ENCODE assay signal across 8 cellular contexts in the genomic region with DNA sequence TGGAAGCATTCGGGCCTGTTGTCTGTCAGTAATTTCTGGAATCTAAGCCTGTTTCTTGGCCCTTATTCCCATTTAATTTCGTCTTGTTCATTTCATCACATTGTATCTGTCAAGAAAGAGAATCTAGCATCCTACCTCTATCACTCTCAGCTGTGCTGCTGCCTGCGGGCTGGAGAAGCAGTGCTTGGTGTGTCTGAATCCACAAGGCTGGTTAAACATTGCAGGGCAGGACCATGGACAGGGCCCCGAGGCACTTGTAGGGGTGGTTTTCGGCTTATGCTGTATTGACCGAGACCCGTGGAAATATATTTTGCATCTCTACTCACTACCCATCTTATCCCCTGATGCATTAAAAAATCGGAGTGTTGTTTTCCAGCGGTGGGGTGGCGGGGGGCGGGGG.
DNase-seq lines count a peak whose midpoint lies in the region; ATAC-seq and TF ChIP-seq lines count a peak whose summit lies in the region.

No MANE protein-coding gene starts in this region.

- peaks cover 17% of the 10 kb centered on the region for H3K27me3 ChIP-seq in effector memory CD4-positive, alpha-beta T cell (replicated peaks; ENCODE audit: control insufficient read depth, insufficient read depth, low read length, poor library complexity, severe bottlenecking)

- no peaks in the 10 kb centered on the region for H3K9me3 ChIP-seq in effector memory CD4-positive, alpha-beta T cell (ENCODE audit: control insufficient read depth, low read length)

- no peak overlapping the region for H3K27ac ChIP-seq in effector memory CD4-positive, alpha-beta T cell (ENCODE audit: insufficient read depth, low read length, poor library complexity, severe bottlenecking)

- ATAC-seq in HG02884 (IDR thresholded peaks at IDR 0.05; ENCODE audit: unreplicated experiment) = no peak

- H3K27me3 Mint-ChIP-seq in nephron progenitor cell (ENCODE audit: low read depth, poor library complexity) = peaks cover 67% of the 10 kb centered on the region

- peaks cover 20% of the 10 kb centered on the region for H3K4me1 Mint-ChIP-seq in nephron progenitor cell

- H3K9me3 Mint-ChIP-seq in nephron progenitor cell = no peaks in the 10 kb centered on the region

- peak overlapping the region; percentile 57 for H3K4me3 Mint-ChIP-seq in nephron progenitor cell

- H3K36me3 ChIP-seq in effector memory CD4-positive, alpha-beta T cell (ENCODE audit: control insufficient read depth, insufficient read depth, low read length) = no peaks in the 10 kb centered on the region

- no peak for TF ChIP-seq CTCF in nephron progenitor cell (IDR thresholded peaks at IDR 0.05)

- H3K36me3 Mint-ChIP-seq in nephron progenitor cell (ENCODE audit: low read depth) = no peaks in the 10 kb centered on the region

- H3K4me3 ChIP-seq in effector memory CD4-positive, alpha-beta T cell (ENCODE audit: insufficient read depth, low read depth, low read length, poor library complexity, severe bottlenecking) = no peak overlapping the region

- peak; percentile 25 to 59 for DNase-seq in NOMO-1 (lab: John Stamatoyannopoulos, UW; ENCODE audit: unreplicated experiment in 2 of 2)
- no peak for DNase-seq in NOMO-1 treated with dmso at 0.1 percent for 144 hours (lab: John Stamatoyannopoulos, UW; ENCODE audit: unreplicated experiment)
- DNase-seq in UCSD-AML1 (lab: John Stamatoyannopoulos, UW; ENCODE audit: unreplicated experiment) = peak; percentile 66
- peak; percentile 79 for DNase-seq in epidermal melanocyte (ENCODE audit: insufficient read length, low spot score)
- DNase-seq in nephron progenitor cell = peak; percentile 94
- no peak for DNase-seq in putamen (ENCODE audit: low spot score)
- DNase-seq in effector memory CD4-positive, alpha-beta T cell = no peak

- H3K4me1 ChIP-seq in effector memory CD4-positive, alpha-beta T cell (ENCODE audit: control insufficient read depth, insufficient read depth, low read length, poor library complexity, severe bottlenecking) = peaks cover 5% of the 10 kb centered on the region

- H3K27ac Mint-ChIP-seq in nephron progenitor cell = no peak overlapping the region

Comparison
In these comparisons a context has a peak if more than half of its experiments do, and no peak if none do; other contexts are left out.
1. DNase-seq: peak in NOMO-1 (2 of 2), UCSD-AML1 (single experiment), epidermal melanocyte (single experiment) and nephron progenitor cell (single experiment); none in NOMO-1 treated with dmso at 0.1 percent for 144 hours (single experiment), putamen (single experiment) and effector memory CD4-positive, alpha-beta T cell (0 of 3).